In genomic region chr17:57549996-57550395, GRCh38 we compare ENCODE assay signal across 29 cellular contexts.
DNase-seq lines count a peak whose midpoint lies in the region; ATAC-seq, FAIRE-seq and TF ChIP-seq lines count a peak whose summit lies in the region.
"Had no signal": no experiment of that assay in that cellular context is flagged by ENCODE, and none has a peak within 500 bp of the region (broad histone marks: within the 10 kb centered on the region; RNA-seq: fewer than 3 reads in every experiment).

No MANE protein-coding gene starts in this region.

- peaks cover 0 to 6% (median 0%) of the 10 kb centered on the region in 7 donors for H3K9me3 Mint-ChIP-seq in naive B cell
- H3K9me3 Mint-ChIP-seq: activated T-cell treated with anti-CD3 and anti-CD28 coated beads, Interleukin-2, amount 50 U/mL, for 72 hours; HFFc6; stimulated activated naive CD8-positive, alpha-beta T cell treated with anti-CD3 and anti-CD28 coated beads, Interleukin-15, Interleukin-2, amounts not matched to agents 100 ng/mL and 50 ng/mL, for 24 hours had no signal

- H3K27me3 Mint-ChIP-seq in naive B cell, result no peaks in the 10 kb centered on the region
- H3K27me3 Mint-ChIP-seq: activated CD4-positive, alpha-beta T cell treated with anti-CD3 and anti-CD28 coated beads for 36 hours; stimulated activated naive CD8-positive, alpha-beta T cell treated with anti-CD3 and anti-CD28 coated beads, Interleukin-15, Interleukin-2, amounts not matched to agents 100 ng/mL and 50 ng/mL, for 24 hours had no signal

- in situ Hi-C loops in HepG2 (cut with HindIII; ENCODE audit: extremely low pct_ligation_motif_present, low pct_unique_long_range_greater_than_20kb), result no loop called here

- TF ChIP-seq POLR2A in HepG2 (IDR thresholded peaks at IDR 0.05; ENCODE audit: insufficient read depth in 1 of 2, low read depth in 2 of 2, low read length in 2 of 2), result no peak
- TF ChIP-seq POLR2A in right lobe of liver (IDR thresholded peaks at IDR 0.05), result no peak
- no peak for TF ChIP-seq POLR2A in adrenal gland (IDR thresholded peaks at IDR 0.05)

- POLR2A ChIA-PET in HepG2 (lab: Yijun Ruan, JAX), result interaction anchor here (0.7 to 3.7 kb wide), 4 partner anchors 10 to 33 kb away, joined by 3 to 29 read pairs (median 10); no protein-coding TSS in a partner anchor

- intact Hi-C loops in HepG2 (cut with micrococcal nuclease; ENCODE audit: unreplicated experiment), result no loop called here
- intact Hi-C loops in right lobe of liver (cut with DNase I), result no loop called here
- intact Hi-C loops in adrenal gland (cut with DNase I), result no loop called here

- no peaks in the 10 kb centered on the region for H3K9me3 ChIP-seq in HepG2 (ENCODE audit: low read length)
- H3K9me3 ChIP-seq in right lobe of liver, result no peaks in the 10 kb centered on the region
- H3K9me3 ChIP-seq in adrenal gland (replicated peaks in 1 of 3), result no peaks in the 10 kb centered on the region
- H3K9me3 ChIP-seq: heart right ventricle, left lung had no signal

- CTCF ChIA-PET in HepG2 (lab: Yijun Ruan, JAX; ENCODE audit: low intra/inter-chr PET ratio, low total read pairs), result no interaction called here

- H3K27ac Mint-ChIP-seq in naive B cell, result peak overlapping the region; percentile 97 to 100 (median 100)
- H3K27ac Mint-ChIP-seq: activated CD4-positive, alpha-beta T cell treated with anti-CD3 and anti-CD28 coated beads for 36 hours; activated T-cell treated with anti-CD3 and anti-CD28 coated beads, Interleukin-2, amount 50 U/mL, for 72 hours; HFFc6; stimulated activated naive CD8-positive, alpha-beta T cell treated with anti-CD3 and anti-CD28 coated beads, Interleukin-15, Interleukin-2, amounts not matched to agents 100 ng/mL and 50 ng/mL, for 24 hours had no signal

- TF ChIP-seq CTCF in HepG2 (CRISPR knock-in tag; IDR thresholded peaks at IDR 0.05) (no peak), right lobe of liver (IDR thresholded peaks at IDR 0.05) (no peak), adrenal gland (IDR thresholded peaks at IDR 0.05) (no peak)

- no peaks in the 10 kb centered on the region for H4K20me1 ChIP-seq in HepG2 (ENCODE audit: insufficient read depth, low read length)

- H3K36me3 Mint-ChIP-seq in naive B cell, result no peaks in the 10 kb centered on the region

- no peak overlapping the region for H3K4me2 ChIP-seq in HepG2 (ENCODE audit: low read depth, low read length)
- H3K4me2 ChIP-seq: smooth muscle cell had no signal

- ATAC-seq in HepG2, result no peak
- no peak for ATAC-seq in right lobe of liver
- ATAC-seq in naive B cell (ENCODE audit: low read depth in 2 of 2), result no peak
- ATAC-seq in HG03571 (IDR thresholded peaks at IDR 0.05; ENCODE audit: unreplicated experiment), result no peak
- ATAC-seq in activated CD4-positive, CD25-positive, alpha-beta regulatory T cell treated with anti-CD3 and anti-CD28 coated beads, Interleukin-2, amount 50 U/mL, for 24 hours, result no peak
- ATAC-seq: activated CD4-positive, alpha-beta T cell treated with anti-CD3 and anti-CD28 coated beads for 36 hours; activated T-cell treated with anti-CD3 and anti-CD28 coated beads, Interleukin-2, amount 50 U/mL, for 72 hours; heart right ventricle; left lung had no signal

- peak overlapping the region in 6 of 8 donors; percentile 47 to 94 (median 81) for H3K4me3 Mint-ChIP-seq in naive B cell
- H3K4me3 Mint-ChIP-seq: activated CD4-positive, alpha-beta T cell treated with anti-CD3 and anti-CD28 coated beads for 36 hours; activated T-cell treated with anti-CD3 and anti-CD28 coated beads, Interleukin-2, amount 50 U/mL, for 72 hours; HFFc6; stimulated activated naive CD8-positive, alpha-beta T cell treated with anti-CD3 and anti-CD28 coated beads, Interleukin-15, Interleukin-2, amounts not matched to agents 100 ng/mL and 50 ng/mL, for 24 hours had no signal

- no peak for TF ChIP-seq RAD21 in HepG2 (CRISPR knock-in tag; IDR thresholded peaks at IDR 0.05)

- BruUV-seq in HepG2 (replicated peaks; lab: Mats Ljungman, UMichigan), result no TSS peak

- H3K9ac ChIP-seq in HepG2 (ENCODE audit: insufficient read depth, low read depth, low read length), result no peak overlapping the region

- H3K79me2 ChIP-seq in HepG2 (ENCODE audit: insufficient read depth, low read length), result peaks cover 7% of the 10 kb centered on the region

- H3K27ac ChIP-seq in HepG2 (ENCODE audit: extremely low read length, insufficient read depth, low read length) (no peak overlapping the region), right lobe of liver (no peak overlapping the region), adrenal gland (peak overlapping the region in 3 of 5 donors; percentile 13 to 14 (median 13))
- H3K27ac ChIP-seq: heart right ventricle, left lung had no signal

- H3K4me3 ChIP-seq in HepG2 (replicated peaks in 1 of 3; ENCODE audit: insufficient read depth in 1 of 3, low read depth in 2 of 3, low read length in 3 of 3) (no peak overlapping the region), right lobe of liver (no peak overlapping the region), adrenal gland (no peak overlapping the region)
- H3K4me3 ChIP-seq: heart right ventricle, left lung, smooth muscle cell had no signal

- DNase-seq in HepG2 (ENCODE audit: low spot score) (no peak), right lobe of liver (no peak), adrenal gland (peak in 2 of 7 donors; percentile 46 to 49), naive B cell (no peak), COR-L47 (lab: John Stamatoyannopoulos, UW) (no peak)
- no peak for DNase-seq in stimulated activated CD4-positive, alpha-beta T cell treated with anti-CD3 and anti-CD28 coated beads, Interleukin-4, amount 100 ng/mL, for 24 hours
- DNase-seq: activated CD4-positive, alpha-beta T cell treated with anti-CD3 and anti-CD28 coated beads for 36 hours; activated naive CD4-positive, alpha-beta T cell treated with anti-CD3 and anti-CD28 coated beads, Interleukin-2, amount 50 U/mL, for 16 hours; activated T-cell treated with anti-CD3 and anti-CD28 coated beads, Interleukin-2, amount 50 U/mL, for 72 hours; AML-193; DMS79; effector CD4-positive, alpha-beta T cell; erythroblast; foreskin fibroblast; heart right ventricle; HFFc6; left lung; NCI-H1436 treated with DMSO at 0.1 percent for 48 hours; NCI-H748 treated with DMSO at 0.1 percent for 48 hours; OCI-M1; SHP77 treated with DMSO at 0.1 percent for 48 hours; trophoblast cell had no signal

- H3K4me1 Mint-ChIP-seq in naive B cell, result peaks cover 68 to 93% (median 76%) of the 10 kb centered on the region in 3 donors

- H3K4me1 ChIP-seq in HepG2 (ENCODE audit: insufficient read depth, low read length), result peaks cover 97% of the 10 kb centered on the region
- H3K4me1 ChIP-seq in right lobe of liver, result no peaks in the 10 kb centered on the region
- peaks cover 27 to 51% of the 10 kb centered on the region in 2 donors for H3K4me1 ChIP-seq in adrenal gland (replicated peaks in 1 of 2)

- TF ChIP-seq EP300 in HepG2 (IDR thresholded peaks at IDR 0.05; ENCODE audit: low read depth in 2 of 2, low read length in 2 of 2) (no peak), HepG2 (CRISPR knock-in tag; IDR thresholded peaks at IDR 0.05; ENCODE audit: borderline replicate concordance) (no peak)

- H3K36me3 ChIP-seq in HepG2 (replicated peaks in 1 of 2; ENCODE audit: control insufficient read depth in 1 of 2, insufficient read depth in 2 of 2, low read length in 2 of 2) (peaks cover 4 to 6% of the 10 kb centered on the region in 2 experiments; a peak in 3 of 5 replicates), right lobe of liver (no peaks in the 10 kb centered on the region), adrenal gland (replicated peaks in 1 of 2) (no peaks in the 10 kb centered on the region)
- H3K36me3 ChIP-seq: heart right ventricle, left lung had no signal

- H2AFZ ChIP-seq in HepG2 (ENCODE audit: low read length), result no peak overlapping the region

- H3K27me3 ChIP-seq in HepG2 (ENCODE audit: control insufficient read depth in 1 of 2, insufficient read depth in 2 of 2, low read length in 2 of 2), result no peaks in the 10 kb centered on the region
- H3K27me3 ChIP-seq in right lobe of liver, result no peaks in the 10 kb centered on the region
- no peaks in the 10 kb centered on the region for H3K27me3 ChIP-seq in adrenal gland
- H3K27me3 ChIP-seq: heart right ventricle had no signal

- FAIRE-seq in HepG2 (lab: Jason Lieb, UNC), result no peak
- FAIRE-seq: astrocyte, GM19239, TTC549 had no signal

- WGBS in HepG2 (ENCODE audit: low lambda C conversion rate), result 94% methylated on average over 10 of the region's 10 CpGs
- 73% methylated on average over 6 of the region's 10 CpGs for WGBS in right lobe of liver (ENCODE audit: insufficient coverage, low coverage, low lambda C conversion rate, missing lambda C conversion rate)
- WGBS in adrenal gland, 4 donors, result 44 to 57% (median 51%) methylated on average over 5 to 10 of the region's 10 CpGs

TF ChIP-seq in HepG2, 621 proteins besides CTCF, POLR2A, EP300 and RAD21 (continues in another document):
- TF ChIP-seq GTF3A (CRISPR knock-in tag; conservative IDR thresholded peaks at IDR 0.05) (no peak), ZNF83 (CRISPR knock-in tag; IDR thresholded peaks at IDR 0.05; ENCODE audit: borderline replicate concordance) (no peak), ZNF234 (CRISPR knock-in tag; conservative IDR thresholded peaks at IDR 0.05) (no peak), GABPB1 (CRISPR knock-in tag; IDR thresholded peaks at IDR 0.05) (0 out of 2 replicates have a peak, but pooled peaks have one; percentile 13), MIER3 (CRISPR knock-in tag; IDR thresholded peaks at IDR 0.05; ENCODE audit: borderline replicate concordance) (no peak), ZNF224 (CRISPR knock-in tag; IDR thresholded peaks at IDR 0.05) (no peak), ZBTB38 (CRISPR knock-in tag; IDR thresholded peaks at IDR 0.05) (0 out of 2 replicates have a peak, but pooled peaks have one; percentile 15), SNAPC5 (CRISPR knock-in tag; IDR thresholded peaks at IDR 0.05; ENCODE audit: borderline replicate concordance) (no peak), ZNF367 (CRISPR knock-in tag; IDR thresholded peaks at IDR 0.05; ENCODE audit: borderline replicate concordance) (no peak), ZNF772 (CRISPR knock-in tag; IDR thresholded peaks at IDR 0.05) (0 out of 2 replicates have a peak, but pooled peaks have one; percentile 16), TBX2 (CRISPR knock-in tag; IDR thresholded peaks at IDR 0.05; ENCODE audit: borderline replicate concordance) (0 out of 2 replicates have a peak, but pooled peaks have one; percentile 25), THYN1 (CRISPR knock-in tag; IDR thresholded peaks at IDR 0.05; ENCODE audit: borderline replicate concordance, low read depth) (no peak), ZMAT5 (CRISPR knock-in tag; IDR thresholded peaks at IDR 0.05; ENCODE audit: borderline replicate concordance, low read depth) (no peak)

Comparison
In these comparisons a context has a peak if more than half of its experiments do, and no peak if none do; other contexts are left out.
1. H3K27ac ChIP-seq: peak in adrenal gland (3 of 5); none in HepG2 (single experiment) and right lobe of liver (0 of 3).